ENCODE assay signal across 9 cellular contexts in the genomic region with DNA sequence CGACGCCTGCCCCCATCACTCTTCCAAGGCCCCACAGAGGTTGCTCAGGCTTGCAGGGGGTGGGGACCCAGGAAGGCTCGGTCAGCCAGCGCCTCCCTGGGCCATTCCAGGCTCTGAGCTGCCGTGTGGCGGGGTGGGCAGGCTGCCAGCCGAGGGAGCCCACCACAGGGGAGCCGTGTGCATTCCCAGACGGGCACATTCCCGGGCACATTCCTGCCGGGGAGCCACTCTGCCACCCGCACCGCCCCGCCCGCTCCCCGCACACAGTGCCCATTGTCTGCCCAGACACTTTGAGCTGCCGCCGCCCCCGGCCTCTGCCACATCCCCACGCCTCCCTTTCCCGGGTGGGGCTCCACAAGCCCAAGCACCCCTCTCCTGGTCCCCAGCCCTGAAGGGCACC. TPM values are rescaled to one million over a fixed set of nuclear protein-coding genes. Genes with fewer than 3 reads are reported as not detected.
DNase-seq lines count a peak whose midpoint lies in the region; ATAC-seq lines count a peak whose summit lies in the region.
"Had no signal": no experiment of that assay in that cellular context is flagged by ENCODE, and none has a peak within 500 bp of the region (broad histone marks: within the 10 kb centered on the region; RNA-seq: fewer than 3 reads in every experiment).

No MANE protein-coding gene starts in this region.

- intact Hi-C loops in left ventricle myocardium superior (cut with micrococcal nuclease), result loop anchor here (10.0 kb wide), 1 partner anchor 57 kb away; no protein-coding TSS in a partner anchor

- no peak overlapping the region for H3K4me3 ChIP-seq in rectal smooth muscle tissue (ENCODE audit: low read length)

- no peak for ATAC-seq in left ventricle myocardium superior
- no peak for ATAC-seq in HG02571 (IDR thresholded peaks at IDR 0.05; ENCODE audit: unreplicated experiment)
- no peak for ATAC-seq in GM21576 (IDR thresholded peaks at IDR 0.05; ENCODE audit: unreplicated experiment)

- no peaks in the 10 kb centered on the region for H3K36me3 ChIP-seq in rectal smooth muscle tissue (ENCODE audit: control insufficient read depth, insufficient read depth, low read length)

- H3K27ac ChIP-seq in rectal smooth muscle tissue (ENCODE audit: low read depth, low read length), result peak overlapping the region; percentile 58

- peaks cover 10% of the 10 kb centered on the region for H3K4me1 ChIP-seq in rectal smooth muscle tissue (ENCODE audit: control insufficient read depth, insufficient read depth, low read length)

- H3K27me3 ChIP-seq in rectal smooth muscle tissue (ENCODE audit: control insufficient read depth, insufficient read depth, low read length), result no peaks in the 10 kb centered on the region

- DNase-seq in ACHN (peak; percentile 66), SW480 (ENCODE audit: low spot score) (peak; percentile 89), left ventricle myocardium superior (peak; percentile 42), NCI-H2107 treated with DMSO at 0.1 percent for 48 hours (lab: John Stamatoyannopoulos, UW; ENCODE audit: unreplicated experiment) (no peak), NCI-H146 treated with DMSO at 0.1 percent for 48 hours (lab: John Stamatoyannopoulos, UW; ENCODE audit: unreplicated experiment) (no peak)
- DNase-seq: activated CD4-positive, alpha-beta T cell treated with anti-CD3 and anti-CD28 coated beads for 48 hours had no signal

- no peak overlapping the region for H3K9ac ChIP-seq in rectal smooth muscle tissue (ENCODE audit: low read length)

- in situ Hi-C loops in ACHN (cut with HindIII; ENCODE audit: low pct_ligation_motif_present, low pct_unique_long_range_greater_than_20kb, low sequenced_read_pairs), result no loop called here

RNA-seq across cellular contexts. Expression of gene RPL3, which starts 27.4 kb away (rescaled TPM):
- total RNA-seq in left ventricle myocardium superior, result 319 TPM

RNA-seq across cellular contexts. Expression of gene PDGFB, which starts 47.2 kb away (rescaled TPM):
- total RNA-seq in left ventricle myocardium superior, result 19.9 TPM

RNA-seq across cellular contexts. Expression of gene SYNGR1, which starts 57.8 kb away (rescaled TPM):
- total RNA-seq in left ventricle myocardium superior, result 41.3 TPM

Comparison
In these comparisons a context has a peak if more than half of its experiments do, and no peak if none do; other contexts are left out.
1. DNase-seq: peak in ACHN (single experiment), SW480 (single experiment) and left ventricle myocardium superior (single experiment); none in NCI-H2107 treated with DMSO at 0.1 percent for 48 hours (single experiment) and NCI-H146 treated with DMSO at 0.1 percent for 48 hours (single experiment).